In the genomic region with DNA sequence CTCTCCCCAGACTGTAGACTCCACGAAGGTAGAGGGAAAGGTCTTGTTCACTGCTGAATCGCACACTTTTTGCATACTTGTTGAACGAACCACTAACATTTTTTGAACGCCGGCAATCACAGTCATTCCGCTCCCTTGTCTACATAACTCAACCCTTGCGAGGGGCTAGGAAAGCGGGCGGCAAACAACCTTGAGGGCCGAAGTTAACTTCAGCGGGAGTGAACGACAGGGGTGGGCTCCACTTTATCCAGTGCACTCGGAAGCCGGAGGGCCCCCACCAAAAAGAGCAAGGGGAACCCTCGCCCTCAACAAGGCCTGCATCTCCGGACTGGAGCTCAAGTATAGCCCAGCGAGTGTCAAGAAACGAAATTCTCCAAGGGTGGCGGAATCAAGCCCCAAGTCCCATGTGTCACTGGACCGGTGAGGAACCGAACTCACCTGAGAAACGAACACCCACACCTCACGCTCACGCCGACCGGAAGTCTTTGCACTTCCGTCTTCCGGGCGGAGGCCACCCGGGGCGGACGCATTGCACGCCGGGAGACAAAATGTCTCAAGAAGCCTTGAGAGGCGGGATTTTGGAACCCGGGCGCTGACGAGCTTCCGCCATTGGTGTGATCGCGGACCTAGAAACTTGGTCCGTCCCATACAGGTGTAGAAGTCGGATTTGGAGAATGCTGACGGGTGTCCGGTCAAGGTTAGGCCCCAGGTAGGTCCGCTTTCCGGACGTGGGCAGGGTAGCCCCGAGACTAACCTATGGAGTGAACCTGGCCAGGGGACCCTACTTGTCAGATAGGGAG, we compare ENCODE assay signal across 8 cellular contexts. TPM values are rescaled to one million over a fixed set of nuclear protein-coding genes. Genes with fewer than 3 reads are reported as not detected.
A peak's percentile ranks its signal among the peaks of the same experiment; 100 is the strongest.
DNase-seq lines count a peak whose midpoint lies in the region; ATAC-seq and TF ChIP-seq lines count a peak whose summit lies in the region.

A gene (minus strand): TSS at position 484 of the 800 bp plus-strand sequence. CDS start 1,644 bp downstream, outside the sequence.

- POLR2A ChIA-PET in T-cell (lab: Charles Lee) = interaction anchor here (0.5 to 1.8 kb wide), 12 partner anchors 10 to 1139 kb away, joined by 3 to 40 read pairs (median 4); a partner anchor contains a TSS

- intact Hi-C loops in left cardiac atrium (cut with DNase I) (no loop called here), posterior vena cava (cut with DNase I) (no loop called here)

- H3K27ac ChIP-seq in adipose tissue (ENCODE audit: low read depth, low read length) = no peak within 1 kb of the TSS

- TF ChIP-seq CTCF in GM12865 (IDR thresholded peaks at IDR 0.05; ENCODE audit: insufficient read depth, low read depth, low read length, missing control alignments) = no peak

- peak within 1 kb of the TSS; percentile 84 to 99 (median 98) for H3K4me3 Mint-ChIP-seq in T-cell

- H3K4me1 Mint-ChIP-seq in T-cell = peaks cover 62 to 68% (median 62%) of the 10 kb centered on the region in 3 donors

- peak within 1 kb of the TSS; percentile 96 for H3K27ac Mint-ChIP-seq in T-cell

- no peaks in the 10 kb centered on the region for H3K9me3 Mint-ChIP-seq in T-cell

- 0 to 1% (median 0%) methylated on average over 49 of the region's 49 CpGs for WGBS in adipose tissue, 3 donors

- CTCF ChIA-PET in T-cell (lab: Charles Lee) = interaction anchor here in 1 of 2 donors (0.5 to 2.5 kb wide), 7 partner anchors 13 to 1912 kb away, joined by 3 to 22 read pairs (median 4); a partner anchor contains a TSS

- ATAC-seq in HG02678 (IDR thresholded peaks at IDR 0.05; ENCODE audit: unreplicated experiment) (peak; percentile 98), T-cell (replicated peaks in 1 of 4) (peak; percentile 96 to 98 (median 96)), left cardiac atrium (peak; percentile 96 to 97)

- H3K27me3 Mint-ChIP-seq in T-cell = no peaks in the 10 kb centered on the region

- DNase-seq in GM12865 (ENCODE audit: low read depth) = peak; percentile 95
- peak; percentile 86 for DNase-seq in NCI-H128 (lab: John Stamatoyannopoulos, UW; ENCODE audit: unreplicated experiment)
- DNase-seq in T-cell = peak; percentile 75 to 95 (median 87)
- peak; percentile 94 for DNase-seq in left cardiac atrium
- DNase-seq in posterior vena cava (ENCODE audit: low spot score) = peak; percentile 97
- DNase-seq in ureter (ENCODE audit: low spot score) = peak; percentile 92

- peaks cover 32% of the 10 kb centered on the region for H3K36me3 Mint-ChIP-seq in T-cell

- H3K4me3 ChIP-seq in GM12865 (ENCODE audit: low read depth, low read length) = peak within 1 kb of the TSS; percentile 84

RNA-seq across cellular contexts. Expression of the gene that starts here (rescaled TPM):
- total RNA-seq in T-cell (10 to 100 TPM; 16.6 to 24.3 (median 22.3) TPM), left cardiac atrium (10 to 100 TPM; 14.9 to 21.0 TPM), posterior vena cava (10 to 100 TPM; 20.8 to 24.7 TPM), ureter (27.6 TPM)
- 10 to 100 TPM in 2 of 3 donors, 1 to 10 TPM in 1; 9.9 to 21.2 (median 17.2) TPM for polyA plus RNA-seq in adipose tissue
